ENCODE assay signal across 35 cellular contexts in genomic region chr9:31873717-31874116, GRCh38.
"Had no signal": no experiment of that assay in that cellular context is flagged by ENCODE, and none has a peak within 500 bp of the region (broad histone marks: within the 10 kb centered on the region; RNA-seq: fewer than 3 reads in every experiment).

No MANE protein-coding gene starts in this region.

- H3K4me3 Mint-ChIP-seq: activated B cell treated with CpG ODN at 0.5 μM for 24 hours; activated CD4-positive, alpha-beta memory T cell treated with anti-CD3 and anti-CD28 coated beads for 36 hours; activated CD4-positive, alpha-beta T cell treated with anti-CD3 and anti-CD28 coated beads, Interleukin-2, amount 10 ng/mL, durations not matched to agents 24 days and 14 days; activated CD8-positive, alpha-beta T cell treated with anti-CD3 and anti-CD28 coated beads for 36 hours; activated naive CD4-positive, alpha-beta T cell treated with anti-CD3 and anti-CD28 coated beads for 36 hours; activated naive CD8-positive, alpha-beta T cell treated with anti-CD3 and anti-CD28 coated beads for 36 hours; activated T-cell treated with anti-CD3 and anti-CD28 coated beads, Interleukin-2, amount 50 U/mL, for 4 hours; activated T-cell treated with anti-CD3 and anti-CD28 coated beads, Interleukin-2, amount 50 U/mL, for 72 hours; activated T-helper 1 cell treated with anti-CD3 and anti-CD28 coated beads, Interleukin-12 subunit alpha, Interleukin-12 subunit beta, Interleukin-2, Interleukin-4 antibody, amounts not matched to agents 30 ng/mL and 10 ng/mL and 1 ng/mL, durations not matched to agents 14 hours and 24 hours and 36 hours; activated T-helper 17 cell treated with anti-CD3 and anti-CD28 coated beads, Interleukin-2, amount 50 U/mL, for 72 hours; T-helper 1 cell treated with Interleukin-12 subunit alpha and Interleukin-12 subunit beta and Interleukin-4 antibody, amounts not matched to agents 30 μg/mL and 1 μg/mL, for 36 hours; T-helper 2 cell treated with Interferon-gamma antibody and Interleukin-4, amounts not matched to agents 5 μg/mL and 100 μg/mL, for 36 hours had no signal

- H3K27me3 Mint-ChIP-seq: activated B cell treated with CpG ODN at 0.5 μM for 24 hours; activated CD4-positive, alpha-beta memory T cell treated with anti-CD3 and anti-CD28 coated beads for 36 hours; activated CD4-positive, alpha-beta T cell treated with anti-CD3 and anti-CD28 coated beads, Interleukin-2, amount 10 ng/mL, durations not matched to agents 24 days and 14 days; activated CD8-positive, alpha-beta T cell treated with anti-CD3 and anti-CD28 coated beads for 36 hours; activated naive CD8-positive, alpha-beta T cell treated with anti-CD3 and anti-CD28 coated beads for 36 hours; activated T-helper 17 cell treated with anti-CD3 and anti-CD28 coated beads, Interleukin-2, amount 50 U/mL, for 72 hours had no signal

- H3K4me3 ChIP-seq: adrenal gland, body of pancreas, breast epithelium had no signal

- H3K9me3 Mint-ChIP-seq: activated CD4-positive, alpha-beta memory T cell treated with anti-CD3 and anti-CD28 coated beads for 36 hours; activated CD4-positive, alpha-beta T cell treated with anti-CD3 and anti-CD28 coated beads, Interleukin-2, amount 10 ng/mL, durations not matched to agents 24 days and 14 days; activated CD8-positive, alpha-beta T cell treated with anti-CD3 and anti-CD28 coated beads for 36 hours; activated naive CD4-positive, alpha-beta T cell treated with anti-CD3 and anti-CD28 coated beads for 36 hours; activated T-helper 1 cell treated with anti-CD3 and anti-CD28 coated beads, Interleukin-12 subunit alpha, Interleukin-12 subunit beta, Interleukin-2, Interleukin-4 antibody, amounts not matched to agents 30 ng/mL and 10 ng/mL and 1 ng/mL, durations not matched to agents 14 hours and 24 hours and 36 hours; activated T-helper 17 cell treated with anti-CD3 and anti-CD28 coated beads, Interleukin-2, amount 50 U/mL, for 72 hours; T-helper 1 cell treated with Interleukin-12 subunit alpha and Interleukin-12 subunit beta and Interleukin-4 antibody, amounts not matched to agents 30 μg/mL and 1 μg/mL, for 36 hours; T-helper 2 cell treated with Interferon-gamma antibody and Interleukin-4, amounts not matched to agents 5 μg/mL and 100 μg/mL, for 36 hours had no signal

- H3K4me1 Mint-ChIP-seq: activated B cell treated with CpG ODN at 0.5 μM for 24 hours; activated CD4-positive, alpha-beta T cell treated with anti-CD3 and anti-CD28 coated beads, Interleukin-2, amount 10 ng/mL, durations not matched to agents 24 days and 14 days; activated T-helper 17 cell treated with anti-CD3 and anti-CD28 coated beads, Interleukin-2, amount 50 U/mL, for 72 hours had no signal

- DNase-seq: activated B cell treated with CpG ODN at 0.5 μM for 24 hours; activated CD4-positive, alpha-beta memory T cell treated with anti-CD3 and anti-CD28 coated beads for 36 hours; activated CD4-positive, alpha-beta T cell treated with anti-CD3 and anti-CD28 coated beads for 4 hours; activated CD4-positive, alpha-beta T cell treated with anti-CD3 and anti-CD28 coated beads, Interleukin-2, amount 10 ng/mL, durations not matched to agents 24 days and 14 days; activated CD4-positive, alpha-beta T cell treated with anti-CD3 and anti-CD28 coated beads, Interleukin-2, amount 50 U/mL, for 1 hour; activated CD4-positive, alpha-beta T cell treated with anti-CD3 and anti-CD28 coated beads, Interleukin-2, amount 50 U/mL, for 4 hours; activated CD4-positive, CD25-positive, alpha-beta regulatory T cell treated with anti-CD3 and anti-CD28 coated beads, Interleukin-2, amount 50 U/mL, for 72 hours; activated CD8-positive, alpha-beta memory T cell treated with anti-CD3 and anti-CD28 coated beads, Interleukin-2, amount 50 U/mL, for 4 hours; activated CD8-positive, alpha-beta T cell treated with anti-CD3 and anti-CD28 coated beads for 36 hours; activated effector memory CD4-positive, alpha-beta T cell treated with anti-CD3 and anti-CD28 coated beads, Interleukin-2, amount 50 U/mL, for 16 hours; activated gamma-delta T cell treated with Interleukin-2 at 50 U/mL for 16 hours; activated naive CD4-positive, alpha-beta T cell; activated naive CD4-positive, alpha-beta T cell treated with anti-CD3 and anti-CD28 coated beads for 36 hours; activated naive CD4-positive, alpha-beta T cell treated with anti-CD3 and anti-CD28 coated beads, Interleukin-2, amount 50 U/mL, for 16 hours; activated naive CD8-positive, alpha-beta T cell treated with anti-CD3 and anti-CD28 coated beads for 36 hours; activated T-cell treated with anti-CD3 and anti-CD28 coated beads for 4 hours; activated T-cell treated with anti-CD3 and anti-CD28 coated beads, Interleukin-2, amount 50 U/mL, for 1 hour; activated T-cell treated with anti-CD3 and anti-CD28 coated beads, Interleukin-2, amount 50 U/mL, for 4 hours; activated T-cell treated with anti-CD3 and anti-CD28 coated beads, Interleukin-2, amount 50 U/mL, for 72 hours; adrenal gland; amniotic stem cell; aorta; body of pancreas; brain microvascular endothelial cell; central memory CD4-positive, alpha-beta T cell; T-helper 1 cell; T-helper 2 cell; T-helper 9 cell had no signal

- H3K36me3 Mint-ChIP-seq: activated CD4-positive, alpha-beta memory T cell treated with anti-CD3 and anti-CD28 coated beads for 36 hours; activated naive CD4-positive, alpha-beta T cell treated with anti-CD3 and anti-CD28 coated beads, Interleukin-2, amount 50 U/mL, for 72 hours; activated naive CD8-positive, alpha-beta T cell treated with anti-CD3 and anti-CD28 coated beads for 36 hours had no signal

- H3K27ac ChIP-seq: adrenal gland, body of pancreas, brain microvascular endothelial cell, breast epithelium, VCaP had no signal

- H3K36me3 ChIP-seq: adrenal gland, brain microvascular endothelial cell, breast epithelium had no signal

- H3K9me3 ChIP-seq: adrenal gland, body of pancreas had no signal

- H3K27me3 ChIP-seq: adrenal gland, body of pancreas, brain microvascular endothelial cell, breast epithelium had no signal

- H3K4me1 ChIP-seq: adrenal gland, body of pancreas, breast epithelium had no signal

- ATAC-seq: activated CD8-positive, alpha-beta T cell treated with anti-CD3 and anti-CD28 coated beads for 36 hours; activated naive CD4-positive, alpha-beta T cell treated with anti-CD3 and anti-CD28 coated beads, Interleukin-2, amount 50 U/mL, for 72 hours; activated T-cell treated with anti-CD3 and anti-CD28 coated beads, Interleukin-2, amount 50 U/mL, for 4 hours; activated T-cell treated with anti-CD3 and anti-CD28 coated beads, Interleukin-2, amount 50 U/mL, for 72 hours; activated T-helper 17 cell treated with anti-CD3 and anti-CD28 coated beads, Interleukin-2, amount 50 U/mL, for 72 hours; body of pancreas had no signal

- H3K27ac Mint-ChIP-seq: activated B cell treated with CpG ODN at 0.5 μM for 24 hours; activated CD4-positive, alpha-beta memory T cell treated with anti-CD3 and anti-CD28 coated beads for 36 hours; activated CD4-positive, alpha-beta T cell treated with anti-CD3 and anti-CD28 coated beads, Interleukin-2, amount 10 ng/mL, durations not matched to agents 24 days and 14 days; activated CD8-positive, alpha-beta T cell treated with anti-CD3 and anti-CD28 coated beads for 36 hours; activated naive CD4-positive, alpha-beta T cell treated with anti-CD3 and anti-CD28 coated beads for 36 hours; activated naive CD4-positive, alpha-beta T cell treated with anti-CD3 and anti-CD28 coated beads, Interleukin-2, amount 50 U/mL, for 72 hours; activated naive CD8-positive, alpha-beta T cell treated with anti-CD3 and anti-CD28 coated beads for 36 hours; activated T-cell treated with anti-CD3 and anti-CD28 coated beads, Interleukin-2, amount 50 U/mL, for 72 hours; activated T-helper 1 cell treated with anti-CD3 and anti-CD28 coated beads, Interleukin-12 subunit alpha, Interleukin-12 subunit beta, Interleukin-2, Interleukin-4 antibody, amounts not matched to agents 30 ng/mL and 10 ng/mL and 1 ng/mL, durations not matched to agents 14 hours and 24 hours and 36 hours; activated T-helper 17 cell treated with anti-CD3 and anti-CD28 coated beads, Interleukin-2, amount 50 U/mL, for 72 hours; T-helper 1 cell treated with Interleukin-12 subunit alpha and Interleukin-12 subunit beta and Interleukin-4 antibody, amounts not matched to agents 30 μg/mL and 1 μg/mL, for 36 hours; T-helper 2 cell treated with Interferon-gamma antibody and Interleukin-4, amounts not matched to agents 5 μg/mL and 100 μg/mL, for 36 hours had no signal
